Comparison of ENCODE assay signal across 8 cellular contexts in the genomic region with DNA sequence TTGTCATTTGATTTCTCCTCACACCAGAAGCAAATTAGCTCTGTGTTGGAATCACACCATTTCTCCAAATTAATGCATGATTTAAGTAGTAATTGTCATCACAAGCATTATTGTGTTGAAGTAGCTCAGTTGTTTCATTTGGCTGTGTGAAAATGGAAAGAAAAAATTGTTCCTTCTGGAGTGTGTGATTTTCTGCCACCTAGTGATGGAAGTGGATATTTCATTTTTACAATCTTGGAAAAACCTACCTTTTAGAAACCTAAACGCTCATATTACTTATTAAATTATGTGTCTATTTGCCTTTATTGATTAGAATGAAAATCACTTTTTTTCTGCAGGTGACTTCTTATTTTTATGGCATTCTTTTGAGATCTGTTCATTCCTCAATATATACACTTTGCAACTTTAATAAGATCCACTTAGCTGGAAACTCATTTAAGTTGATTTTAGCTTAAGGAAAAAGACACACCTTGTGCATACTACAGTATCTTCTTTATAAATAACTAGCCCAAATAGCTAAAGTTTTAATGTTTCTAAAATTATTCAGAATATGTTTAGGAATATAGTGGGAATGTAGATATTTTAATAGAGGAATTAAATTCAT. TPM values are rescaled to one million over a fixed set of nuclear protein-coding genes. Genes with fewer than 3 reads are reported as not detected.
DNase-seq lines count a peak whose midpoint lies in the region; ATAC-seq and TF ChIP-seq lines count a peak whose summit lies in the region.

No MANE protein-coding gene starts in this region.

- H3K9ac ChIP-seq in liver (ENCODE audit: low read depth in 1 of 2, low read length in 2 of 2), result no peak overlapping the region

- intact Hi-C loops in left cardiac atrium (cut with DNase I), result no loop called here
- intact Hi-C loops in ascending aorta (cut with DNase I), result no loop called here

- H3K9me3 ChIP-seq in cardiac muscle cell (ENCODE audit: low read depth) (no peaks in the 10 kb centered on the region), ascending aorta (no peaks in the 10 kb centered on the region), liver (ENCODE audit: control insufficient read depth in 4 of 4, low read length in 3 of 4) (no peaks in the 10 kb centered on the region)

- WGBS in liver, result 6% methylated on average over 1 of the region's 1 CpG

- TF ChIP-seq RAD21 in liver (IDR thresholded peaks at IDR 0.05), result peak; percentile 62 to 75

- H3K4me1 ChIP-seq in cardiac muscle cell (ENCODE audit: low read depth), result no peaks in the 10 kb centered on the region
- no peaks in the 10 kb centered on the region for H3K4me1 ChIP-seq in ascending aorta
- H3K4me1 ChIP-seq in liver (ENCODE audit: control insufficient read depth in 4 of 4, insufficient read depth in 4 of 4, low read length in 3 of 4), result no peaks in the 10 kb centered on the region

- H3K4me3 ChIP-seq in cardiac muscle cell, result no peak overlapping the region
- no peak overlapping the region for H3K4me3 ChIP-seq in ascending aorta
- H3K4me3 ChIP-seq in liver (ENCODE audit: low read depth in 1 of 3, low read length in 3 of 3), result no peak overlapping the region

- no peak overlapping the region for H3K27ac ChIP-seq in cardiac muscle cell
- no peak overlapping the region for H3K27ac ChIP-seq in ascending aorta
- no peak overlapping the region for H3K27ac ChIP-seq in liver (ENCODE audit: low read depth in 1 of 2, low read length in 2 of 2)

- peak; percentile 61 for TF ChIP-seq CTCF in cardiac muscle cell (IDR thresholded peaks at IDR 0.05; ENCODE audit: low read depth, low read length)
- peak in 2 of 3 experiments; percentile 23 to 53 for TF ChIP-seq CTCF in ascending aorta (IDR thresholded peaks at IDR 0.05)
- TF ChIP-seq CTCF in liver (IDR thresholded peaks at IDR 0.05; ENCODE audit: low read depth, low read length, missing input control), result peak; percentile 41

- ATAC-seq in left cardiac atrium (no peak), HG02840 (IDR thresholded peaks at IDR 0.05; ENCODE audit: low FRiP score, unreplicated experiment) (no peak)

- DNase-seq in cardiac muscle cell (ENCODE audit: low read depth in 1 of 2, low spot score in 1 of 2), result peak; percentile 21 to 38
- no peak for DNase-seq in left cardiac atrium
- DNase-seq in LHCN-M2 (ENCODE audit: low read depth), result peak; percentile 15
- no peak for DNase-seq in ascending aorta (ENCODE audit: low spot score in 2 of 2)
- DNase-seq in islet precursor cell, result no peak
- DNase-seq in GM19240 (ENCODE audit: insufficient read length, low spot score), result no peak

- H3K36me3 ChIP-seq in cardiac muscle cell (no peaks in the 10 kb centered on the region), ascending aorta (no peaks in the 10 kb centered on the region), liver (ENCODE audit: control insufficient read depth in 4 of 4, insufficient read depth in 3 of 4, low read depth in 1 of 4, low read length in 3 of 4) (no peaks in the 10 kb centered on the region)

- H3K27me3 ChIP-seq in cardiac muscle cell (no peaks in the 10 kb centered on the region), ascending aorta (no peaks in the 10 kb centered on the region), liver (ENCODE audit: control insufficient read depth in 4 of 4, insufficient read depth in 4 of 4, low read length in 3 of 4) (no peaks in the 10 kb centered on the region)

TF ChIP-seq in liver, 16 proteins besides CTCF, POLR2A, EP300 and RAD21:
- TF ChIP-seq, protein P1, sequence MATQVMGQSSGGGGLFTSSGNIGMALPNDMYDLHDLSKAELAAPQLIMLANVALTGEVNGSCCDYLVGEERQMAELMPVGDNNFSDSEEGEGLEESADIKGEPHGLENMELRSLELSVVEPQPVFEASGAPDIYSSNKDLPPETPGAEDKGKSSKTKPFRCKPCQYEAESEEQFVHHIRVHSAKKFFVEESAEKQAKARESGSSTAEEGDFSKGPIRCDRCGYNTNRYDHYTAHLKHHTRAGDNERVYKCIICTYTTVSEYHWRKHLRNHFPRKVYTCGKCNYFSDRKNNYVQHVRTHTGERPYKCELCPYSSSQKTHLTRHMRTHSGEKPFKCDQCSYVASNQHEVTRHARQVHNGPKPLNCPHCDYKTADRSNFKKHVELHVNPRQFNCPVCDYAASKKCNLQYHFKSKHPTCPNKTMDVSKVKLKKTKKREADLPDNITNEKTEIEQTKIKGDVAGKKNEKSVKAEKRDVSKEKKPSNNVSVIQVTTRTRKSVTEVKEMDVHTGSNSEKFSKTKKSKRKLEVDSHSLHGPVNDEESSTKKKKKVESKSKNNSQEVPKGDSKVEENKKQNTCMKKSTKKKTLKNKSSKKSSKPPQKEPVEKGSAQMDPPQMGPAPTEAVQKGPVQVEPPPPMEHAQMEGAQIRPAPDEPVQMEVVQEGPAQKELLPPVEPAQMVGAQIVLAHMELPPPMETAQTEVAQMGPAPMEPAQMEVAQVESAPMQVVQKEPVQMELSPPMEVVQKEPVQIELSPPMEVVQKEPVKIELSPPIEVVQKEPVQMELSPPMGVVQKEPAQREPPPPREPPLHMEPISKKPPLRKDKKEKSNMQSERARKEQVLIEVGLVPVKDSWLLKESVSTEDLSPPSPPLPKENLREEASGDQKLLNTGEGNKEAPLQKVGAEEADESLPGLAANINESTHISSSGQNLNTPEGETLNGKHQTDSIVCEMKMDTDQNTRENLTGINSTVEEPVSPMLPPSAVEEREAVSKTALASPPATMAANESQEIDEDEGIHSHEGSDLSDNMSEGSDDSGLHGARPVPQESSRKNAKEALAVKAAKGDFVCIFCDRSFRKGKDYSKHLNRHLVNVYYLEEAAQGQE (IDR thresholded peaks at IDR 0.05), result no peak
- no peak for TF ChIP-seq JUND (IDR thresholded peaks at IDR 0.05)
- TF ChIP-seq SP1 (IDR thresholded peaks at IDR 0.05), result no peak

RNA-seq across cellular contexts. Expression of gene SRI, which starts 50.0 kb away (rescaled TPM):
- total RNA-seq in cardiac muscle cell (99.4 and 115 TPM in 2 replicates), left cardiac atrium (10 to 100 TPM; 81.7 to 83.9 TPM), LHCN-M2 (2014; rRNA removed) (70.1 and 87.6 TPM in 2 replicates), ascending aorta (16.7 TPM), liver (10 to 100 TPM; 20.4 to 70.0 TPM)
- polyA plus RNA-seq in cardiac muscle cell (348 and 458 TPM in 2 replicates), liver (10 to 100 TPM; 24.7 to 54.6 TPM)
- polyA plus RNA-seq in LHCN-M2 (2012), result 128 TPM

Comparison
In these comparisons a context has a peak if more than half of its experiments do, and no peak if none do; other contexts are left out.
1. DNase-seq: peak in cardiac muscle cell (2 of 2) and LHCN-M2 (single experiment); none in left cardiac atrium (single experiment), ascending aorta (0 of 2), islet precursor cell (single experiment) and GM19240 (single experiment).
2. Peak in every context shown above with its lines, with median percentiles within 50 percentile points of each other: CTCF ChIP-seq.